In the genomic region with DNA sequence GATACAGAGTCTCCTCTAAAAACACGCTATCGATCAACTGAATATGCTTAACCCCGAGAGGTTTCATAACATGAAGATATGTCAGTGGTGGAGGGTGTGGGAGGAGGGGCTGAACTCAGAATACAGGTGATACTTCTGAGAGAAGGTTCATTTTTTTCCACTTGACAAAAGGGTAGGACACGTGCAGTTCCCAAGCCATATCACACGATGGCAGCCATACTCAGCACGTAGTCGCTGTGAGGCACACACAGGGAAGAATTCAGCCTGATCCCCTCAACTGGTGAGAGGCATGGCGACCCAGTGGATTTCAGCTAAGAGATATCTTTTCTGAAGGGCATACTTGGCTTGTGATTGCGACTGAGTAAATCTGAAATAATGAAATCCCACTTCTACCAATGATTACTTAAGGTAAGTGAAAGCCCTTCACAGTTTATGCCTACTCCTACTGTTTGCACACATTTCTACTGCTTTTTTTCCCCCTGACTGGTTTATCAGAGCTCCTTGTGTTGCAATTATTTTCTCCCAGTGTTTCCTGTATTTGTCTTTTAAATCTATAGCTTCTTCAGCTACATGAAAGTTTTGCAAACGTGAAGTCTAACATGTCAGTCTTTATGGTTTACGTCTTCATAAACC, we compare ENCODE assay signal across 8 cellular contexts.
A peak's percentile ranks its signal among the peaks of the same experiment; 100 is the strongest.
DNase-seq lines count a peak whose midpoint lies in the region; ATAC-seq, FAIRE-seq and TF ChIP-seq lines count a peak whose summit lies in the region.

No MANE protein-coding gene starts in this region.

- H2AFZ ChIP-seq in GM23248: no peak overlapping the region

- no peaks in the 10 kb centered on the region for H3F3A ChIP-seq in GM23248 (ENCODE audit: insufficient read depth)

- FAIRE-seq in RCC 7860 (lab: Jason Lieb, UNC): no peak

- H3K36me3 Mint-ChIP-seq in activated CD8-positive, alpha-beta T cell treated with anti-CD3 and anti-CD28 coated beads for 36 hours (ENCODE audit: low read depth): no peaks in the 10 kb centered on the region

- no peak overlapping the region for H3K9ac ChIP-seq in GM23248

- peak overlapping the region; percentile 45 for H3K4me2 ChIP-seq in GM23248 (ENCODE audit: unreplicated experiment)

- H3K9me3 ChIP-seq in GM23248 (ENCODE audit: low read depth) (no peaks in the 10 kb centered on the region), upper lobe of left lung (no peaks in the 10 kb centered on the region)

- peak; percentile 51 for ATAC-seq in activated CD8-positive, alpha-beta T cell treated with anti-CD3 and anti-CD28 coated beads for 36 hours
- ATAC-seq in upper lobe of left lung (ENCODE audit: low FRiP score in 2 of 2) (peak; percentile 73 to 90), HG02973 (IDR thresholded peaks at IDR 0.05; ENCODE audit: unreplicated experiment) (no peak)

- no peak for TF ChIP-seq POLR2A in upper lobe of left lung (IDR thresholded peaks at IDR 0.05)

- CTCF ChIA-PET in activated CD8-positive, alpha-beta T cell treated with anti-CD3 and anti-CD28 coated beads for 36 hours (lab: Charles Lee): interaction anchor here (0.7 to 2.7 kb wide), 13 partner anchors 10 to 229 kb away, joined by 3 to 19 read pairs (median 4); no protein-coding TSS in a partner anchor

- no peaks in the 10 kb centered on the region for H4K20me1 ChIP-seq in GM23248 (ENCODE audit: insufficient read depth)

- H3K27ac ChIP-seq in GM23248 (no peak overlapping the region), upper lobe of left lung (peak overlapping the region in 3 of 4 donors; percentile 10 to 50 (median 30))

- no peak overlapping the region for H3K4me3 Mint-ChIP-seq in activated CD8-positive, alpha-beta T cell treated with anti-CD3 and anti-CD28 coated beads for 36 hours

- H3K4me1 ChIP-seq in GM23248 (ENCODE audit: insufficient read depth) (no peaks in the 10 kb centered on the region), upper lobe of left lung (peaks cover 0 to 24% (median 9%) of the 10 kb centered on the region in 4 donors)

- H3K9me2 ChIP-seq in GM23248 (ENCODE audit: insufficient read depth): no peaks in the 10 kb centered on the region

- DNase-seq in EL: peak; percentile 41
- DNase-seq in GM23248: peak; percentile 52
- DNase-seq in NCI-H146 treated with DMSO at 0.1 percent for 48 hours (lab: John Stamatoyannopoulos, UW; ENCODE audit: unreplicated experiment): peak; percentile 60
- DNase-seq in activated CD8-positive, alpha-beta T cell treated with anti-CD3 and anti-CD28 coated beads for 36 hours: peak; percentile 30
- DNase-seq in iPS-NIHi7 (ENCODE audit: extremely low spot score): peak; percentile 76
- peak in 1 of 2 donors; percentile 63 for DNase-seq in upper lobe of left lung
- no peak for DNase-seq in RCC 7860 (ENCODE audit: low spot score)

- H3K4me1 Mint-ChIP-seq in activated CD8-positive, alpha-beta T cell treated with anti-CD3 and anti-CD28 coated beads for 36 hours (ENCODE audit: low read depth): peaks cover 5% of the 10 kb centered on the region

- intact Hi-C loops in activated CD8-positive, alpha-beta T cell treated with anti-CD3 and anti-CD28 coated beads for 36 hours (cut with micrococcal nuclease): no loop called here

- POLR2A ChIA-PET in activated CD8-positive, alpha-beta T cell treated with anti-CD3 and anti-CD28 coated beads for 36 hours (lab: Charles Lee): no interaction called here

- no peak overlapping the region for H3K4me3 ChIP-seq in GM23248
- H3K4me3 ChIP-seq in upper lobe of left lung: peak overlapping the region in 2 of 4 donors; percentile 1 to 9

- H3K27me3 ChIP-seq in GM23248 (replicated peaks; ENCODE audit: insufficient read depth): peaks cover 34% of the 10 kb centered on the region; the same call in 1 of the 2 replicates
- H3K27me3 ChIP-seq in upper lobe of left lung: no peaks in the 10 kb centered on the region

- H3K79me2 ChIP-seq in GM23248 (ENCODE audit: insufficient read depth): no peaks in the 10 kb centered on the region

- in situ Hi-C loops in GM23248 (cut with MboI): loop anchor here (10.0 kb wide), 1 partner anchor 130 kb away; a partner anchor contains a TSS

- 21 to 23% methylated on average over 11 of the region's 11 CpGs for WGBS in GM23248 (ENCODE audit: low coverage in 1 of 2, low lambda C conversion rate in 2 of 2, missing lambda C conversion rate in 2 of 2), 2 experiments
- 23 to 46% methylated on average over 11 of the region's 11 CpGs for WGBS in upper lobe of left lung, 2 donors

- H3K9me3 Mint-ChIP-seq in activated CD8-positive, alpha-beta T cell treated with anti-CD3 and anti-CD28 coated beads for 36 hours: no peaks in the 10 kb centered on the region

- no peak for TF ChIP-seq CTCF in activated CD8-positive, alpha-beta T cell treated with anti-CD3 and anti-CD28 coated beads for 36 hours (IDR thresholded peaks at IDR 0.05)
- TF ChIP-seq CTCF in upper lobe of left lung (IDR thresholded peaks at IDR 0.05): peak in 2 of 6 experiments; percentile 34 to 35

- H3K36me3 ChIP-seq in GM23248 (ENCODE audit: low read depth) (no peaks in the 10 kb centered on the region), upper lobe of left lung (no peaks in the 10 kb centered on the region)

- H3K27ac Mint-ChIP-seq in activated CD8-positive, alpha-beta T cell treated with anti-CD3 and anti-CD28 coated beads for 36 hours: no peak overlapping the region

- no peak for TF ChIP-seq EP300 in upper lobe of left lung (IDR thresholded peaks at IDR 0.05)

- peaks cover 12% of the 10 kb centered on the region for H3K27me3 Mint-ChIP-seq in activated CD8-positive, alpha-beta T cell treated with anti-CD3 and anti-CD28 coated beads for 36 hours
